Comparison of ENCODE assay signal across 6 cellular contexts in the genomic region with DNA sequence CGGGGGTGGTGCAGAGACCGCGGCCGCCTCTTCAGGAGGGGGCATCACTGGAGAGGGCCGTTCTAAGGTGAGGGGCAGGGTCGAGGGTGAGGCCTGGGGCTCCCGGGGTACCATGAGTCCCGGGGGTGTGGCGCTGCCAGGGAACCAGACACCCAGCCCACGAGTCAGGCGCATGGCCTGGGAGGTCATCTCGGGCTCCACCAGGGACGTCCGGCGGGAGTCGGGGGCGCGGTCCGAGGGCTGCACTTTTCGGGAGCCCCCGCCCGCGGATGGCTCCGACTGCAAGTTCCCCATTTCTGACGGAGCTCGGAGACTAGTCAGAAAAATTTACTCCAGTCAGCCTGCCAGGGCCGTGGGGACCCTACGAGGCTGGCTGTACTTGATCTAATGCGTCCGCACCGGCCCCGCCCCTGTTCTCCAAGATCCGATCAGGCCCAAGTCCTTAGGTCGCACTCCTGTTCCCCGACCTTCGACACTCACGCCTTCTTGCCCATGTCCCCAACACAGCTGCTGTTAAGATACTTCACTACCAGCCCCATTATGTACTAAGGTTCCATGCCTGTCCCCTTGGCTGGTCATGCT. TPM values are rescaled to one million over a fixed set of nuclear protein-coding genes. Genes with fewer than 3 reads are reported as not detected.
DNase-seq lines count a peak whose midpoint lies in the region; ATAC-seq and TF ChIP-seq lines count a peak whose summit lies in the region.

No MANE protein-coding gene starts in this region.

- no peaks in the 10 kb centered on the region for H3K9me3 Mint-ChIP-seq in stimulated activated memory B cell treated with anti-CD40 and anti-IgM and Interleukin-4, amounts not matched to agents 10 μg/mL and 1 μg/mL and 100 μg/mL, for 72 hours

- no peak overlapping the region for H3K27ac Mint-ChIP-seq in stimulated activated memory B cell treated with anti-CD40 and anti-IgM and Interleukin-4, amounts not matched to agents 10 μg/mL and 1 μg/mL and 100 μg/mL, for 72 hours

- H3K4me3 Mint-ChIP-seq in stimulated activated memory B cell treated with anti-CD40 and anti-IgM and Interleukin-4, amounts not matched to agents 10 μg/mL and 1 μg/mL and 100 μg/mL, for 72 hours: peak overlapping the region; percentile 70

- ATAC-seq in stimulated activated memory B cell treated with anti-CD40 and anti-IgM and Interleukin-4, amounts not matched to agents 10 μg/mL and 1 μg/mL and 100 μg/mL, for 72 hours: peak; percentile 11

- no peak for TF ChIP-seq CTCF in epithelial cell of proximal tubule (conservative IDR thresholded peaks at IDR 0.05; ENCODE audit: low read depth, low read length)

- H3K4me1 Mint-ChIP-seq in stimulated activated memory B cell treated with anti-CD40 and anti-IgM and Interleukin-4, amounts not matched to agents 10 μg/mL and 1 μg/mL and 100 μg/mL, for 72 hours: peaks cover 24% of the 10 kb centered on the region

- DNase-seq in DMS 273 (lab: John Stamatoyannopoulos, UW; ENCODE audit: unreplicated experiment): peak; percentile 72
- no peak for DNase-seq in DMS 273 treated with DMSO at 0.1 percent for 48 hours (lab: John Stamatoyannopoulos, UW)
- DNase-seq in epithelial cell of proximal tubule (ENCODE audit: low read depth): no peak
- no peak for DNase-seq in UCSD-AML1 (lab: John Stamatoyannopoulos, UW; ENCODE audit: unreplicated experiment)
- DNase-seq in kidney tubule cell (ENCODE audit: low spot score): no peak

- H3K36me3 Mint-ChIP-seq in stimulated activated memory B cell treated with anti-CD40 and anti-IgM and Interleukin-4, amounts not matched to agents 10 μg/mL and 1 μg/mL and 100 μg/mL, for 72 hours: peaks cover 35% of the 10 kb centered on the region

- H3K27me3 Mint-ChIP-seq in stimulated activated memory B cell treated with anti-CD40 and anti-IgM and Interleukin-4, amounts not matched to agents 10 μg/mL and 1 μg/mL and 100 μg/mL, for 72 hours: peaks cover 61% of the 10 kb centered on the region

- H3K4me3 ChIP-seq in epithelial cell of proximal tubule (ENCODE audit: low read depth, low read length): peak overlapping the region; percentile 100

RNA-seq across cellular contexts. Expression of gene GGN, which starts 0.8 kb away (rescaled TPM):
- total RNA-seq in epithelial cell of proximal tubule: 0.87 and 1.8 TPM in 2 replicates

RNA-seq across cellular contexts. Expression of gene SPRED3, which starts 1.4 kb away (rescaled TPM):
- 2.8 and 5.2 TPM in 2 replicates for total RNA-seq in epithelial cell of proximal tubule

RNA-seq across cellular contexts. Expression of gene PSMD8, which starts 12.7 kb away (rescaled TPM):
- total RNA-seq in epithelial cell of proximal tubule: 227 and 369 TPM in 2 replicates

RNA-seq across cellular contexts. Expression of gene FAM98C, which starts 15.8 kb away (rescaled TPM):
- 13.2 and 37.1 TPM in 2 replicates for total RNA-seq in epithelial cell of proximal tubule

RNA-seq across cellular contexts. Expression of gene RASGRP4, which starts 39.0 kb away (rescaled TPM):
- total RNA-seq in epithelial cell of proximal tubule: not detected in 2 replicates
